8 cellular contexts compared by ENCODE assay signal in the genomic region with DNA sequence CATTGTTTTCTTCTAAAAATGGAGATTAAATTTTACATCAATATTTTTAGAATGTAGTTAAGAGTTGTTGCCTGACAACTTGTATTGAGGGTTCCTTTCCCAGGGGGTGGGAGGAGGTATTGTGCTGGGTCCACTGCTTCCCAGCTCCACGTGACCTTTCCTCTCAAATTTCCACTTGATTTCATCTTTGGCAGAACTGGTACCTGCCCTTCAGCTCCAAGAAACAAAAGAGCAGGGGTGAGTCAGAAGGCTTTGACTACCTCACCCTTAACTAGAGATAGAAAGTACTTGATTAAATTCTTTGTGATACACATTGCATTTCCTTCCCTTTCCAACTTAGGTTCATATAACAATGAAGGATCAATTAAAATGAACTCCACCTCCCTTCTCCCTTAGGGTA. TPM values are rescaled to one million over a fixed set of nuclear protein-coding genes. Genes with fewer than 3 reads are reported as not detected.
DNase-seq lines count a peak whose midpoint lies in the region; ATAC-seq and TF ChIP-seq lines count a peak whose summit lies in the region.

No MANE protein-coding gene starts in this region.

- DNase-seq in AG04449 (ENCODE audit: low read depth, low spot score): no peak
- DNase-seq in LoVo (ENCODE audit: low spot score): peak; percentile 65
- no peak for DNase-seq in chondrocyte (ENCODE audit: low spot score)
- no peak for DNase-seq in activated CD4-positive, alpha-beta T cell treated with anti-CD3 and anti-CD28 coated beads for 48 hours
- no peak for DNase-seq in globus pallidus (ENCODE audit: low spot score)

- peak overlapping the region; percentile 71 for H3K4me3 ChIP-seq in AG04449 (ENCODE audit: low read depth, low read length)
- peak overlapping the region; percentile 54 for H3K4me3 ChIP-seq in mesodermal cell (ENCODE audit: extremely low read depth, insufficient read depth, low read length, poor library complexity, severe bottlenecking)

- no peaks in the 10 kb centered on the region for H3K36me3 Mint-ChIP-seq in chondrocyte (ENCODE audit: low read depth)

- H3K9me3 ChIP-seq in mesodermal cell (ENCODE audit: control insufficient read depth, low read length): peaks cover 9% of the 10 kb centered on the region

- no peak overlapping the region for H3K27ac ChIP-seq in mesodermal cell (ENCODE audit: low read depth, low read length, severe bottlenecking)

- ATAC-seq in HG02763 (IDR thresholded peaks at IDR 0.05; ENCODE audit: unreplicated experiment): no peak
- no peak for ATAC-seq in GM21367 (IDR thresholded peaks at IDR 0.05; ENCODE audit: unreplicated experiment)

- TF ChIP-seq CTCF in AG04449 (IDR thresholded peaks at IDR 0.05; ENCODE audit: insufficient read depth, low read length, missing control alignments): no peak
- no peak for TF ChIP-seq CTCF in chondrocyte (IDR thresholded peaks at IDR 0.05)

- CTCF ChIA-PET in AG04449 (lab: Yijun Ruan, JAX): interaction anchor here (0.8 to 2.0 kb wide), 6 partner anchors 9 to 419 kb away, joined by 3 to 7 read pairs (median 4); no protein-coding TSS in a partner anchor

- H3K27me3 Mint-ChIP-seq in chondrocyte (ENCODE audit: low read depth): no peaks in the 10 kb centered on the region

- no peaks in the 10 kb centered on the region for H3K36me3 ChIP-seq in mesodermal cell (ENCODE audit: control insufficient read depth, insufficient read depth, low read length)

- H3K27ac Mint-ChIP-seq in chondrocyte (ENCODE audit: unreplicated experiment): peak overlapping the region; percentile 99

- POLR2A ChIA-PET in AG04449 (lab: Yijun Ruan, JAX): no interaction called here

- WGBS in mesodermal cell (ENCODE audit: insufficient coverage in 2 of 2), 2 experiments: no CpG with 5 or more reads among the region's 1 CpG

- peaks cover 9% of the 10 kb centered on the region for H3K9me3 Mint-ChIP-seq in chondrocyte (ENCODE audit: low read depth)

- H3K4me1 Mint-ChIP-seq in chondrocyte (ENCODE audit: low read depth): peaks cover 49% of the 10 kb centered on the region

- H3K4me3 Mint-ChIP-seq in chondrocyte (ENCODE audit: unreplicated experiment): peak overlapping the region; percentile 89

- H3K4me1 ChIP-seq in mesodermal cell (ENCODE audit: control insufficient read depth, insufficient read depth, low read length, poor library complexity, severe bottlenecking): peaks cover 18% of the 10 kb centered on the region

RNA-seq across cellular contexts. Expression of gene TRIM2, which starts 19.7 kb away (rescaled TPM):
- total RNA-seq in chondrocyte: 18.2 to 25.8 TPM (median 19.1 TPM) in 3 replicates
- 24.0 TPM for polyA plus RNA-seq in mesodermal cell (2013, experiment 1 of 2)
- 22.8 TPM for polyA plus RNA-seq in mesodermal cell (2013, experiment 2 of 2)
